ENCODE assay signal across 1 cellular context in genomic region chr15:73938516-73938915, GRCh38.
TF ChIP-seq lines count a peak whose summit lies in the region.

No MANE protein-coding gene starts in this region.

TF ChIP-seq in K562, 482 proteins besides CTCF, POLR2A, EP300 and RAD21:
- TF ChIP-seq ZNF121 (CRISPR knock-in tag; conservative IDR thresholded peaks at IDR 0.05), result peak; percentile 20; the same call in 1 of the 2 replicates
